1 cellular context compared by ENCODE assay signal in the genomic region with DNA sequence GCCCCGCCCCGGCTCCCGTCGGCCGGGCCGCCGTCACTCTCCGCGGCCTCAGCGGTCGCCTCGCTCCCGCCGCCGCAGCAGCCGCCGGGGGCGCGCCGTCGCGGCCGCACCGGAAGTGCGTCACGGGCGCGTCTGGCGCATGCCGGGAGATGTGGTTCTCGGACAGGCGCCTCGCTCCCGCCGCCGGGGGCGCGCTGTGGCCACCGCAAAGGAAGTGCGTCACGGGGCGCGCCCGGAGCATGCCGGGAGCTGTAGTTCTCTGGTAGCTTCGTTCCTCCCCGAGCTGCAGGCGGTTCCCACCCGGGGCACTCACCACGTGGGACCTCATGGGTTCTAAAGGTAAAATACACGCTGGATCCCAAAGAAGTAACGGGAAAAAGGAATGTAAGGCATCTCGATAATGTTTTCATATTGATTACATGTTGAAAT.
A peak's percentile ranks its signal among the peaks of the same experiment; 100 is the strongest.
TF ChIP-seq lines count a peak whose summit lies in the region.

Gene UBAC1, minus strand, starts transcription at position 97 of the 429 bp plus-strand sequence. CDS start 211 bp downstream, outside the sequence.

TF ChIP-seq in HepG2, 621 proteins besides CTCF, POLR2A, EP300 and RAD21 (continued from another document and continues in another):
- TF ChIP-seq, protein P1, sequence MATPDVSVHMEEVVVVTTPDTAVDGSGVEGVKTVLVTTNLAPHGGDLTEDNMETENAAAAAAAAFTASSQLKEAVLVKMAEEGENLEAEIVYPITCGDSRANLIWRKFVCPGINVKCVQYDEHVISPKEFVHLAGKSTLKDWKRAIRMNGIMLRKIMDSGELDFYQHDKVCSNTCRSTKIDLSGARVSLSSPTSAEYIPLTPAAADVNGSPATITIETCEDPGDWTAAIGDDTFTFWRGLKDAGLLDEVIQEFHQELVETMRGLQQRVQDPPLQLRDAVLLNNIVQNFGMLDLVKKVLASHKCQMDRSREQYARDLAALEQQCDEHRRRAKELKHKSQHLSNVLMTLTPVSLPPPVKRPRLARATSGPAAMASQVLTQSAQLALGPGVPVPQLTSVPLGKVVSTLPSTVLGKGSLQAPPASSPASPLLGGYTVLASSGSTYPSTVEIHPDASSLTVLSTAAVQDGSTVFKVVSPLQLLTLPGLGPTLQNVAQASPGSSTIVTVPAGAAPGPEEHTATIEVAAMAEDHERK (CRISPR knock-in tag; IDR thresholded peaks at IDR 0.05; ENCODE audit: low read depth): peak; percentile 71
- TF ChIP-seq ZIK1 (CRISPR knock-in tag; IDR thresholded peaks at IDR 0.05; ENCODE audit: borderline replicate concordance, low read depth) (0 out of 2 replicates have a peak, but pooled peaks have one; percentile 20), HNF1B (CRISPR knock-in tag; IDR thresholded peaks at IDR 0.05) (no peak), MXD3 (CRISPR knock-in tag; IDR thresholded peaks at IDR 0.05) (0 out of 2 replicates have a peak, but pooled peaks have one; percentile 6), RBFOX2 (IDR thresholded peaks at IDR 0.05; ENCODE audit: low read depth, low read length) (0 out of 2 replicates have a peak, but pooled peaks have one; percentile 3), ELF1 (CRISPR knock-in tag; IDR thresholded peaks at IDR 0.05) (peak; percentile 53), CREM (IDR thresholded peaks at IDR 0.05) (peak; percentile 96), CREM (CRISPR knock-in tag; IDR thresholded peaks at IDR 0.05) (peak; percentile 60; the same call in 1 of the 2 replicates), GABPB1 (CRISPR knock-in tag; IDR thresholded peaks at IDR 0.05) (peak; percentile 96), ZNF781 (CRISPR knock-in tag; IDR thresholded peaks at IDR 0.05; ENCODE audit: borderline replicate concordance, not compliant biosample characterization) (no peak), GATAD1 (CRISPR knock-in tag; IDR thresholded peaks at IDR 0.05) (peak; percentile 75), ZNF282 (IDR thresholded peaks at IDR 0.05; ENCODE audit: partially characterized antibody) (no peak), MTA1 (CRISPR knock-in tag; IDR thresholded peaks at IDR 0.05; ENCODE audit: borderline replicate concordance) (no peak), HHEX (CRISPR knock-in tag; IDR thresholded peaks at IDR 0.05) (no peak), POLR2G (IDR thresholded peaks at IDR 0.05; ENCODE audit: low read depth, low read length) (no peak), FOXA3 (CRISPR knock-in tag; IDR thresholded peaks at IDR 0.05) (peak; percentile 22; the same call in 1 of the 2 replicates), GABPA (IDR thresholded peaks at IDR 0.05; ENCODE audit: low read depth, low read length) (peak; percentile 97), GABPA (CRISPR knock-in tag; IDR thresholded peaks at IDR 0.05; ENCODE audit: low read depth) (peak; percentile 94), ZNF580 (CRISPR knock-in tag; IDR thresholded peaks at IDR 0.05; ENCODE audit: borderline replicate concordance, low read depth) (0 out of 2 replicates have a peak, but pooled peaks have one; percentile 45), ZNF574 (CRISPR knock-in tag; IDR thresholded peaks at IDR 0.05) (peak; percentile 93), E2F1 (CRISPR knock-in tag; IDR thresholded peaks at IDR 0.05) (peak; percentile 85; the same call in 1 of the 2 replicates), TAF1 (CRISPR knock-in tag; IDR thresholded peaks at IDR 0.05) (no peak), ZHX2 (IDR thresholded peaks at IDR 0.05; ENCODE audit: low read depth) (peak; percentile 55; the same call in 1 of the 2 replicates), ZHX2 (CRISPR knock-in tag; IDR thresholded peaks at IDR 0.05; ENCODE audit: borderline replicate concordance) (no peak), AKAP8 (CRISPR knock-in tag; IDR thresholded peaks at IDR 0.05) (no peak), TBP (CRISPR knock-in tag; IDR thresholded peaks at IDR 0.05) (no peak), ZNF383 (CRISPR knock-in tag; IDR thresholded peaks at IDR 0.05; ENCODE audit: borderline replicate concordance) (no peak), HDAC1 (CRISPR knock-in tag; IDR thresholded peaks at IDR 0.05) (peak; percentile 37), HNRNPH1 (optimal IDR thresholded peaks at IDR 0.05; ENCODE audit: low read depth, low read length) (no peak), TFDP2 (CRISPR knock-in tag; IDR thresholded peaks at IDR 0.05) (peak; percentile 78), PBX3 (CRISPR knock-in tag; IDR thresholded peaks at IDR 0.05; ENCODE audit: borderline replicate concordance) (no peak), ZBTB8A (CRISPR knock-in tag; IDR thresholded peaks at IDR 0.05; ENCODE audit: borderline replicate concordance, low read depth) (no peak), NCOR1 (IDR thresholded peaks at IDR 0.05; ENCODE audit: borderline replicate concordance, low read length) (no peak), ZMYM4 (CRISPR knock-in tag; IDR thresholded peaks at IDR 0.05) (no peak), MXI1 (IDR thresholded peaks at IDR 0.05; ENCODE audit: borderline replicate concordance, low read depth, low read length) (peak; percentile 58; the same call in 1 of the 3 replicates), ZNF704 (CRISPR knock-in tag; IDR thresholded peaks at IDR 0.05; ENCODE audit: borderline replicate concordance) (no peak), TRIM24 (CRISPR knock-in tag; IDR thresholded peaks at IDR 0.05) (no peak), NFYC (CRISPR knock-in tag; IDR thresholded peaks at IDR 0.05) (0 out of 2 replicates have a peak, but pooled peaks have one; percentile 32)
- TF ChIP-seq, protein P2, sequence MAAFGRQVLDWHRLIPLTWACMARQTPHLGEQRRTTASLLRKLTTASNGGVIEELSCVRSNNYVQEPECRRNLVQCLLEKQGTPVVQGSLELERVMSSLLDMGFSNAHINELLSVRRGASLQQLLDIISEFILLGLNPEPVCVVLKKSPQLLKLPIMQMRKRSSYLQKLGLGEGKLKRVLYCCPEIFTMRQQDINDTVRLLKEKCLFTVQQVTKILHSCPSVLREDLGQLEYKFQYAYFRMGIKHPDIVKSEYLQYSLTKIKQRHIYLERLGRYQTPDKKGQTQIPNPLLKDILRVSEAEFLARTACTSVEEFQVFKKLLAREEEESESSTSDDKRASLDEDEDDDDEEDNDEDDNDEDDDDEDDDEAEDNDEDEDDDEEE (CRISPR knock-in tag; IDR thresholded peaks at IDR 0.05): no peak
